Comparison of ENCODE assay signal across 11 cellular contexts in genomic region chr15:90680371-90680935, GRCh38. TPM values are rescaled to one million over a fixed set of nuclear protein-coding genes. Genes with fewer than 3 reads are reported as not detected.
DNase-seq lines count a peak whose midpoint lies in the region; ATAC-seq and TF ChIP-seq lines count a peak whose summit lies in the region.
"Had no signal": no experiment of that assay in that cellular context is flagged by ENCODE, and none has a peak within 500 bp of the region (broad histone marks: within the 10 kb centered on the region; RNA-seq: fewer than 3 reads in every experiment).

No MANE protein-coding gene starts in this region.

- DNase-seq in A673 (ENCODE audit: low spot score), result no peak
- peak; percentile 39 for DNase-seq in HPDE6-E6E7 (ENCODE audit: extremely low spot score)
- DNase-seq in MCF 10A (ENCODE audit: unreplicated experiment), result peak; percentile 76
- no peak for DNase-seq in left lung
- no peak for DNase-seq in T-helper 17 cell
- DNase-seq in middle frontal gyrus (ENCODE audit: extremely low spot score, low spot score), result no peak
- no peak for DNase-seq in DMS53 treated with DMSO at 0.1 percent for 48 hours (lab: John Stamatoyannopoulos, UW; ENCODE audit: unreplicated experiment)
- DNase-seq: activated CD8-positive, alpha-beta memory T cell treated with anti-CD3 and anti-CD28 coated beads for 24 hours; NCI-H82; upper lobe of left lung had no signal

- POLR2A ChIA-PET in A673 (lab: Charles Lee; ENCODE audit: low non-redundant PET), result no interaction called here
- POLR2A ChIA-PET in MCF 10A (lab: Yijun Ruan, JAX), result interaction anchor here (0.6 to 6.4 kb wide), 6 partner anchors 14 to 342 kb away, joined by 3 to 31 read pairs (median 4); partner anchors contain the start of gene UNC45A

- H3K9me3 Mint-ChIP-seq in MCF 10A (ENCODE audit: unreplicated experiment), result no peaks in the 10 kb centered on the region

- H3K4me1 ChIP-seq in A673 (ENCODE audit: insufficient read depth, low read length, poor library complexity, severe bottlenecking) (peaks cover 5% of the 10 kb centered on the region), left lung (no peaks in the 10 kb centered on the region)
- H3K4me1 ChIP-seq: upper lobe of left lung had no signal

- no peak for TF ChIP-seq CTCF in A673 (conservative IDR thresholded peaks at IDR 0.05; ENCODE audit: low read depth, low read length)
- no peak for TF ChIP-seq CTCF in MCF 10A (IDR thresholded peaks at IDR 0.05; ENCODE audit: unreplicated experiment)
- no peak for TF ChIP-seq CTCF in left lung (IDR thresholded peaks at IDR 0.05)

- H3K36me3 Mint-ChIP-seq in MCF 10A (ENCODE audit: insufficient read depth, unreplicated experiment), result no peaks in the 10 kb centered on the region
- no peaks in the 10 kb centered on the region for H3K36me3 Mint-ChIP-seq in T-helper 17 cell (ENCODE audit: low read depth)

- H3K36me3 ChIP-seq in A673 (ENCODE audit: insufficient read depth, low read length, poor library complexity, severe bottlenecking) (no peaks in the 10 kb centered on the region), left lung (no peaks in the 10 kb centered on the region)
- H3K36me3 ChIP-seq: upper lobe of left lung had no signal

- peaks cover 26% of the 10 kb centered on the region for H3K4me1 Mint-ChIP-seq in MCF 10A (ENCODE audit: insufficient read depth, unreplicated experiment)
- H3K4me1 Mint-ChIP-seq in T-helper 17 cell, result peaks cover 16% of the 10 kb centered on the region

- ATAC-seq in left lung (peak; percentile 83), T-helper 17 cell (no peak), HG03139 (IDR thresholded peaks at IDR 0.05; ENCODE audit: unreplicated experiment) (no peak)

- H3K27ac ChIP-seq in A673 (ENCODE audit: low read depth, low read length, poor library complexity, severe bottlenecking), result peak overlapping the region; percentile 27
- H3K27ac ChIP-seq in left lung, result peak overlapping the region; percentile 48 to 69
- H3K27ac ChIP-seq: upper lobe of left lung had no signal

- H3K4me3 Mint-ChIP-seq in MCF 10A (ENCODE audit: unreplicated experiment), result peak overlapping the region; percentile 39
- no peak overlapping the region for H3K4me3 Mint-ChIP-seq in T-helper 17 cell

- H3K4me3 ChIP-seq in A673 (ENCODE audit: low read depth, low read length, poor library complexity, severe bottlenecking) (no peak overlapping the region), left lung (no peak overlapping the region)
- H3K4me3 ChIP-seq: upper lobe of left lung had no signal

- peak overlapping the region; percentile 90 for H3K27ac Mint-ChIP-seq in MCF 10A (ENCODE audit: low read depth, unreplicated experiment)
- no peak overlapping the region for H3K27ac Mint-ChIP-seq in T-helper 17 cell

- CTCF ChIA-PET in A673 (lab: Charles Lee) (no interaction called here), MCF 10A (lab: Yijun Ruan, JAX) (interaction anchor here (1.1 to 2.4 kb wide), 2 partner anchors 12 to 32 kb away, joined by 3 to 8 read pairs; no protein-coding TSS in a partner anchor)

- H3K9me3 ChIP-seq in A673 (ENCODE audit: low read depth, low read length, poor library complexity, severe bottlenecking) (no peaks in the 10 kb centered on the region), left lung (no peaks in the 10 kb centered on the region), T-helper 17 cell (ENCODE audit: control insufficient read depth, low read length, poor library complexity, severe bottlenecking) (no peaks in the 10 kb centered on the region)
- H3K9me3 ChIP-seq: upper lobe of left lung had no signal

- H3K27me3 Mint-ChIP-seq in MCF 10A (ENCODE audit: insufficient read depth, unreplicated experiment) (no peaks in the 10 kb centered on the region), T-helper 17 cell (peaks cover 8% of the 10 kb centered on the region)

- BruUV-seq in A673 (replicated peaks; lab: Mats Ljungman, UMichigan) (no TSS peak), MCF 10A (replicated peaks; lab: Mats Ljungman, UMichigan) (no TSS peak)

- intact Hi-C loops in A673 (cut with micrococcal nuclease; ENCODE audit: unreplicated experiment) (no loop called here), MCF 10A (cut with micrococcal nuclease) (loop anchor here (1.0 kb wide), 1 partner anchor 20 kb away; no protein-coding TSS in a partner anchor), left lung (cut with DNase I) (no loop called here)

- H3K27me3 ChIP-seq in A673 (replicated peaks; ENCODE audit: insufficient read depth, low read depth, low read length, poor library complexity) (no peaks in the 10 kb centered on the region), left lung (no peaks in the 10 kb centered on the region)
- H3K27me3 ChIP-seq: upper lobe of left lung had no signal

RNA-seq across cellular contexts. Expression of gene BLM, which starts 36.7 kb away (rescaled TPM):
- 40.0 and 43.6 TPM in 2 replicates for total RNA-seq in A673 (2021)
- 2.8 and 5.2 TPM in 2 replicates for total RNA-seq in MCF 10A (2022)
- 1 to 10 TPM; 3.7 to 4.4 TPM for total RNA-seq in left lung
- 1 to 10 TPM; 7.8 to 8.8 TPM for total RNA-seq in T-helper 17 cell

Comparison
In these comparisons a context has a peak if more than half of its experiments do, and no peak if none do; other contexts are left out.
1. DNase-seq: peak in HPDE6-E6E7 (single experiment) and MCF 10A (single experiment); none in A673 (single experiment), left lung (0 of 2), T-helper 17 cell (0 of 3), middle frontal gyrus (single experiment) and DMS53 treated with DMSO at 0.1 percent for 48 hours (single experiment).